21 cellular contexts compared by ENCODE assay signal in the genomic region with DNA sequence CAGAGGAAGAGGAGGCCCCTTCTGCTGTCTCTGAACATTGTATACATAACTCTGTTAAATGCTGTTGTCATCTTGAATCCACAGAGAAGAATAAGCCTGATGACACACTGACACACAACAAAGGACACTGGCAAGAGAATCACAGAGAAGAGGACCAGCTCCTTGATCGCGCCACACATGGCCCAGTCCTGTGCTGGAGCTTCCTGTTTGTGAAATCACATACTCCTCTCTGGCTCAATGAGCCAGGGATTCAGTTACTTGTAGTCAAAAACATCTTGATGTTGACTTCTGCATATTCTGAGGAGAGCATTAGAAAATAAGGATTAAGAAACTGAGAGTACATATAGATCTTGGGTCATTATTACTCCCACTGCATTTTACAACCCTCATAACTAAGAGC.
A peak's percentile ranks its signal among the peaks of the same experiment; 100 is the strongest.
DNase-seq lines count a peak whose midpoint lies in the region; ATAC-seq, FAIRE-seq and TF ChIP-seq lines count a peak whose summit lies in the region.
"Had no signal": no experiment of that assay in that cellular context is flagged by ENCODE, and none has a peak within 500 bp of the region (broad histone marks: within the 10 kb centered on the region; RNA-seq: fewer than 3 reads in every experiment).

No MANE protein-coding gene starts in this region.

- no peak overlapping the region for H3K27ac ChIP-seq in right cardiac atrium (ENCODE audit: low read length)
- H3K27ac ChIP-seq in right atrium auricular region = no peak overlapping the region
- no peak overlapping the region for H3K27ac ChIP-seq in small intestine (ENCODE audit: low read depth in 1 of 2, low read length in 1 of 2)
- H3K27ac ChIP-seq: KMS-11, SJSA1 had no signal

- ATAC-seq in right cardiac atrium = peak; percentile 37 to 46
- no peak for ATAC-seq in SK-N-SH treated with all-trans-retinoic acid at 6 μM for 48 hours
- no peak for ATAC-seq in GM21447 (IDR thresholded peaks at IDR 0.05; ENCODE audit: unreplicated experiment)
- no peak for ATAC-seq in mucosa of descending colon
- ATAC-seq: Panc1 had no signal

- no peak overlapping the region for H3K4me3 ChIP-seq in right cardiac atrium (ENCODE audit: low read length)
- no peak overlapping the region for H3K4me3 ChIP-seq in right atrium auricular region
- no peak overlapping the region for H3K4me3 ChIP-seq in small intestine (ENCODE audit: low read depth in 1 of 2, low read length in 2 of 2)
- no peak overlapping the region for H3K4me3 ChIP-seq in mucosa of descending colon
- H3K4me3 ChIP-seq: SJSA1 had no signal

- intact Hi-C loops in right cardiac atrium (cut with DNase I) = loop anchor here in 1 of 4 donors (10.0 kb wide), 1 partner anchor 82 kb away; no protein-coding TSS in a partner anchor
- intact Hi-C loops in mucosa of descending colon (cut with DNase I, micrococcal nuclease) = no loop called here

- H3K9me3 ChIP-seq in right cardiac atrium (ENCODE audit: control insufficient read depth, low read length) = no peaks in the 10 kb centered on the region
- H3K9me3 ChIP-seq in right atrium auricular region = no peaks in the 10 kb centered on the region
- no peaks in the 10 kb centered on the region for H3K9me3 ChIP-seq in small intestine (ENCODE audit: control insufficient read depth, low read depth)
- no peaks in the 10 kb centered on the region for H3K9me3 ChIP-seq in mucosa of descending colon
- H3K9me3 ChIP-seq: BE2C, SJSA1 had no signal

- H3K36me3 ChIP-seq in right atrium auricular region (no peaks in the 10 kb centered on the region), small intestine (ENCODE audit: control insufficient read depth in 2 of 2, insufficient read depth in 2 of 2, low read length in 2 of 2) (no peaks in the 10 kb centered on the region), mucosa of descending colon (ENCODE audit: low read depth) (no peaks in the 10 kb centered on the region)
- H3K36me3 ChIP-seq: BE2C had no signal

- no peaks in the 10 kb centered on the region for H3K27me3 ChIP-seq in right cardiac atrium (ENCODE audit: control insufficient read depth, insufficient read depth)
- H3K27me3 ChIP-seq in right atrium auricular region = no peaks in the 10 kb centered on the region
- no peaks in the 10 kb centered on the region for H3K27me3 ChIP-seq in small intestine (ENCODE audit: control insufficient read depth in 2 of 2, insufficient read depth in 2 of 2, low read length in 2 of 2)
- H3K27me3 ChIP-seq: BE2C, SJSA1 had no signal

- TF ChIP-seq CTCF in right atrium auricular region (IDR thresholded peaks at IDR 0.05) (no peak), mucosa of descending colon (IDR thresholded peaks at IDR 0.05) (no peak)

- DNase-seq in right cardiac atrium (peak in 2 of 3 donors; percentile 17 to 45), right atrium auricular region (ENCODE audit: low spot score) (no peak), OCI-M1 (lab: John Stamatoyannopoulos, UW) (peak; percentile 25), fibroblast of gingiva (ENCODE audit: low read depth) (peak; percentile 57), small intestine (no peak), mucosa of descending colon (no peak)
- DNase-seq: 8988T; BE2C; Calu3; CD4-positive, alpha-beta memory T cell; DMS53; NCI-H1417 treated with DMSO at 0.1 percent for 48 hours; NCI-H1930; NCI-H345; NCI-H524 treated with DMSO at 0.1 percent for 48 hours had no signal

- peaks cover 9% of the 10 kb centered on the region for H3K4me1 ChIP-seq in right cardiac atrium (ENCODE audit: control insufficient read depth, insufficient read depth, low read length)
- peaks cover 0 to 22% of the 10 kb centered on the region in 2 donors for H3K4me1 ChIP-seq in right atrium auricular region
- H3K4me1 ChIP-seq in small intestine (ENCODE audit: control insufficient read depth in 2 of 2, insufficient read depth in 1 of 2, low read depth in 1 of 2, low read length in 1 of 2) = peaks cover 0 to 10% of the 10 kb centered on the region in 2 donors
- H3K4me1 ChIP-seq in mucosa of descending colon (ENCODE audit: low read depth) = no peaks in the 10 kb centered on the region
- H3K4me1 ChIP-seq: BE2C had no signal

- FAIRE-seq in small intestine (lab: Jason Lieb, UNC) = no peak
- FAIRE-seq: GM12892 had no signal

- WGBS in right cardiac atrium = 46% methylated on average over 2 of the region's 2 CpGs
- 63 to 77% (median 66%) methylated on average over 2 of the region's 2 CpGs for WGBS in small intestine, 3 donors

TF ChIP-seq in SK-N-SH treated with all-trans-retinoic acid at 6 μM for 48 hours, 23 proteins besides CTCF, POLR2A, EP300 and RAD21 (continues in another document):
- TF ChIP-seq, protein P1, sequence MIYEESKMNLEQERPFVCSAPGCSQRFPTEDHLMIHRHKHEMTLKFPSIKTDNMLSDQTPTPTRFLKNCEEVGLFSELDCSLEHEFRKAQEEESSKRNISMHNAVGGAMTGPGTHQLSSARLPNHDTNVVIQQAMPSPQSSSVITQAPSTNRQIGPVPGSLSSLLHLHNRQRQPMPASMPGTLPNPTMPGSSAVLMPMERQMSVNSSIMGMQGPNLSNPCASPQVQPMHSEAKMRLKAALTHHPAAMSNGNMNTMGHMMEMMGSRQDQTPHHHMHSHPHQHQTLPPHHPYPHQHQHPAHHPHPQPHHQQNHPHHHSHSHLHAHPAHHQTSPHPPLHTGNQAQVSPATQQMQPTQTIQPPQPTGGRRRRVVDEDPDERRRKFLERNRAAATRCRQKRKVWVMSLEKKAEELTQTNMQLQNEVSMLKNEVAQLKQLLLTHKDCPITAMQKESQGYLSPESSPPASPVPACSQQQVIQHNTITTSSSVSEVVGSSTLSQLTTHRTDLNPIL (CRISPR knock-in tag; IDR thresholded peaks at IDR 0.05; ENCODE audit: low read depth) = no peak
- TF ChIP-seq BACH2 (CRISPR knock-in tag; IDR thresholded peaks at IDR 0.05; ENCODE audit: borderline replicate concordance) (no peak), ARNTL (CRISPR knock-in tag; IDR thresholded peaks at IDR 0.05; ENCODE audit: borderline replicate concordance, low read depth) (no peak), SNAI2 (CRISPR knock-in tag; IDR thresholded peaks at IDR 0.05) (no peak), ZNF565 (CRISPR knock-in tag; conservative IDR thresholded peaks at IDR 0.05; ENCODE audit: low read depth) (no peak), TOX (CRISPR knock-in tag; IDR thresholded peaks at IDR 0.05; ENCODE audit: borderline replicate concordance) (no peak), OSR1 (CRISPR knock-in tag; IDR thresholded peaks at IDR 0.05) (no peak), ZNF70 (CRISPR knock-in tag; IDR thresholded peaks at IDR 0.05) (no peak), ZC3H10 (CRISPR knock-in tag; IDR thresholded peaks at IDR 0.05) (no peak), RARB (CRISPR knock-in tag; IDR thresholded peaks at IDR 0.05) (no peak), PPARA (CRISPR knock-in tag; IDR thresholded peaks at IDR 0.05; ENCODE audit: borderline replicate concordance) (no peak), GLIS3 (CRISPR knock-in tag; IDR thresholded peaks at IDR 0.05) (no peak)
- TF ChIP-seq, protein P2, sequence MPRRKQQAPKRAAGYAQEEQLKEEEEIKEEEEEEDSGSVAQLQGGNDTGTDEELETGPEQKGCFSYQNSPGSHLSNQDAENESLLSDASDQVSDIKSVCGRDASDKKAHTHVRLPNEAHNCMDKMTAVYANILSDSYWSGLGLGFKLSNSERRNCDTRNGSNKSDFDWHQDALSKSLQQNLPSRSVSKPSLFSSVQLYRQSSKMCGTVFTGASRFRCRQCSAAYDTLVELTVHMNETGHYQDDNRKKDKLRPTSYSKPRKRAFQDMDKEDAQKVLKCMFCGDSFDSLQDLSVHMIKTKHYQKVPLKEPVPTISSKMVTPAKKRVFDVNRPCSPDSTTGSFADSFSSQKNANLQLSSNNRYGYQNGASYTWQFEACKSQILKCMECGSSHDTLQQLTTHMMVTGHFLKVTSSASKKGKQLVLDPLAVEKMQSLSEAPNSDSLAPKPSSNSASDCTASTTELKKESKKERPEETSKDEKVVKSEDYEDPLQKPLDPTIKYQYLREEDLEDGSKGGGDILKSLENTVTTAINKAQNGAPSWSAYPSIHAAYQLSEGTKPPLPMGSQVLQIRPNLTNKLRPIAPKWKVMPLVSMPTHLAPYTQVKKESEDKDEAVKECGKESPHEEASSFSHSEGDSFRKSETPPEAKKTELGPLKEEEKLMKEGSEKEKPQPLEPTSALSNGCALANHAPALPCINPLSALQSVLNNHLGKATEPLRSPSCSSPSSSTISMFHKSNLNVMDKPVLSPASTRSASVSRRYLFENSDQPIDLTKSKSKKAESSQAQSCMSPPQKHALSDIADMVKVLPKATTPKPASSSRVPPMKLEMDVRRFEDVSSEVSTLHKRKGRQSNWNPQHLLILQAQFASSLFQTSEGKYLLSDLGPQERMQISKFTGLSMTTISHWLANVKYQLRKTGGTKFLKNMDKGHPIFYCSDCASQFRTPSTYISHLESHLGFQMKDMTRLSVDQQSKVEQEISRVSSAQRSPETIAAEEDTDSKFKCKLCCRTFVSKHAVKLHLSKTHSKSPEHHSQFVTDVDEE (CRISPR knock-in tag; IDR thresholded peaks at IDR 0.05) = no peak
- TF ChIP-seq, protein P3, sequence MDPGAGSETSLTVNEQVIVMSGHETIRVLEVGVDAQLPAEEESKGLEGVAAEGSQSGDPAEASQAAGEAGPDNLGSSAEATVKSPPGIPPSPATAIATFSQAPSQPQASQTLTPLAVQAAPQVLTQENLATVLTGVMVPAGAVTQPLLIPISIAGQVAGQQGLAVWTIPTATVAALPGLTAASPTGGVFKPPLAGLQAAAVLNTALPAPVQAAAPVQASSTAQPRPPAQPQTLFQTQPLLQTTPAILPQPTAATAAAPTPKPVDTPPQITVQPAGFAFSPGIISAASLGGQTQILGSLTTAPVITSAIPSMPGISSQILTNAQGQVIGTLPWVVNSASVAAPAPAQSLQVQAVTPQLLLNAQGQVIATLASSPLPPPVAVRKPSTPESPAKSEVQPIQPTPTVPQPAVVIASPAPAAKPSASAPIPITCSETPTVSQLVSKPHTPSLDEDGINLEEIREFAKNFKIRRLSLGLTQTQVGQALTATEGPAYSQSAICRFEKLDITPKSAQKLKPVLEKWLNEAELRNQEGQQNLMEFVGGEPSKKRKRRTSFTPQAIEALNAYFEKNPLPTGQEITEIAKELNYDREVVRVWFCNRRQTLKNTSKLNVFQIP (CRISPR knock-in tag; IDR thresholded peaks at IDR 0.05; ENCODE audit: borderline replicate concordance, low read depth) = no peak
- TF ChIP-seq, protein P4, sequence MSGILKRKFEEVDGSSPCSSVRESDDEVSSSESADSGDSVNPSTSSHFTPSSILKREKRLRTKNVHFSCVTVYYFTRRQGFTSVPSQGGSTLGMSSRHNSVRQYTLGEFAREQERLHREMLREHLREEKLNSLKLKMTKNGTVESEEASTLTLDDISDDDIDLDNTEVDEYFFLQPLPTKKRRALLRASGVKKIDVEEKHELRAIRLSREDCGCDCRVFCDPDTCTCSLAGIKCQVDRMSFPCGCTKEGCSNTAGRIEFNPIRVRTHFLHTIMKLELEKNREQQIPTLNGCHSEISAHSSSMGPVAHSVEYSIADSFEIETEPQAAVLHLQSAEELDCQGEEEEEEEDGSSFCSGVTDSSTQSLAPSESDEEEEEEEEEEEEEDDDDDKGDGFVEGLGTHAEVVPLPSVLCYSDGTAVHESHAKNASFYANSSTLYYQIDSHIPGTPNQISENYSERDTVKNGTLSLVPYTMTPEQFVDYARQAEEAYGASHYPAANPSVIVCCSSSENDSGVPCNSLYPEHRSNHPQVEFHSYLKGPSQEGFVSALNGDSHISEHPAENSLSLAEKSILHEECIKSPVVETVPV (CRISPR knock-in tag; IDR thresholded peaks at IDR 0.05) = no peak

Comparison
In these comparisons a context has a peak if more than half of its experiments do, and no peak if none do; other contexts are left out.
1. DNase-seq: peak in right cardiac atrium (2 of 3), OCI-M1 (single experiment) and fibroblast of gingiva (single experiment); none in right atrium auricular region (single experiment), small intestine (single experiment) and mucosa of descending colon (0 of 3).
2. ATAC-seq: peak in right cardiac atrium (2 of 2); none in SK-N-SH treated with all-trans-retinoic acid at 6 μM for 48 hours (single experiment), GM21447 (single experiment) and mucosa of descending colon (single experiment).